In the genomic region with DNA sequence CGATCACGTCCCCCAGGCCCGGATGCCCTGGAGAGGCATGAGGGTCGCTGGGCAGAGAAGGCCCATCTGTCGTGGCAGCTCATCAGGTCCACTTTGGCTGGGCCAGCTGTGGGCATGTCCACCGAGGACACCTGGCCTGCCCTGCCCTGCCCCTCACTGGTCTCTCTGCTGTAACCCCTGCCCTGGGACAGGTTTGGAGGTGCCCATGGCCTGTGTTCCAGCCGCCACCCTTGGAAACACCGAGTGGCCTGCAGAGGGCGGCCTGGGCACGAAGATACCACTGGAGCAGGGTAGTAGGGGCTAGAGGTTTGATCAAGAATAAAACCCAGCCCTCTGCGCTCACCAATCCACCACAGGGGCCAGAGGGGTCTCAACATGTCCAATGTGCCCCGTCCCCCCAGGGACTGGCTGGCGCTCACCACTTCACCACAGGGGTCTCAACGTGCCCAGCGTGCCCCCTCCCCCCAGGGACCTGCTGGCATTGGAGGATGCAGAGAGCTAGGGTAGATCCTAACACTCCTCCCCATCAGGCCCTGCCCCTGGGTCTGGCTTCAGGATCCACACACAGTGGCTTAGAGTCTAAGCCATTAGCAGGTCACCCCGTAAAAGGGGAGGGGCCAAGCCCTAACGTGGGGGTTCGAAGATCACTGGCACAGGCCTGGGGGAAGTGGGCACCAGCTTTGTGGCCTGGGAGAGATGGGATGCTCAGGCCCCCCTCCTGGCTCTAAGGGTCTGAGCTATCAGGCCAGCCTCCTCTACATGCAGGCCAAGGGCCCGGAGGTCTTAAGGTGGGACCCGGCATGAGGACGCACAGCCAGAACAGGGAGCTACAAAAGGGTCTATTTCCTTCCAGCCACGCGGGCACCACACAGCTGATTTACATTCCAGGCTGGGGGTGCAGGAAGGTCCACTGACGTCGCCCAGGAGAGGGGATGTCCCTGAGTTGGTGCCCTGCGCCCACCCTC, we compare ENCODE assay signal across 8 cellular contexts. TPM values are rescaled to one million over a fixed set of nuclear protein-coding genes. Genes with fewer than 3 reads are reported as not detected.
DNase-seq lines count a peak whose midpoint lies in the region; ATAC-seq lines count a peak whose summit lies in the region.

No MANE protein-coding gene starts in this region.

- H3K79me2 ChIP-seq in GM23248 (ENCODE audit: insufficient read depth) = peaks cover 17% of the 10 kb centered on the region; the same call in 1 of the 2 replicates

- no peaks in the 10 kb centered on the region for H3K9me3 ChIP-seq in GM23248 (ENCODE audit: low read depth)

- DNase-seq in AG08395 (ENCODE audit: low spot score) (peak; percentile 82), GM23248 (peak; percentile 86), RPMI8226 (peak; percentile 74), germinal center (ENCODE audit: low spot score) (peak; percentile 75), posterior cingulate gyrus (peak in 6 of 10 donors; percentile 51 to 94 (median 64))
- DNase-seq in activated gamma-delta T cell treated with anti-CD3 and anti-CD28 coated beads, Interleukin-2, amount 50 U/mL, for 16 hours (ENCODE audit: low read depth) = peak; percentile 65

- no peak overlapping the region for H3K4me2 ChIP-seq in GM23248 (ENCODE audit: unreplicated experiment)

- intact Hi-C loops in posterior cingulate gyrus (cut with DNase I) = loop anchor here (5.0 kb wide), 1 partner anchor 90 kb away; the partner anchor contains the start of gene PPP6R2

- H3K9ac ChIP-seq in GM23248 = no peak overlapping the region; the same call in 1 of the 2 replicates

- WGBS in GM23248 (ENCODE audit: low coverage in 1 of 2, low lambda C conversion rate in 2 of 2, missing lambda C conversion rate in 2 of 2), 2 experiments = 45 to 53% methylated on average over 21 to 26 of the region's 26 CpGs

- H3K27ac ChIP-seq in GM23248 = no peak overlapping the region

- H3F3A ChIP-seq in GM23248 (ENCODE audit: insufficient read depth) = no peaks in the 10 kb centered on the region

- H3K9me2 ChIP-seq in GM23248 (ENCODE audit: insufficient read depth) = no peaks in the 10 kb centered on the region

- H3K4me1 ChIP-seq in GM23248 (ENCODE audit: insufficient read depth) = peaks cover 7% of the 10 kb centered on the region; the same call in 1 of the 2 replicates

- H3K27me3 ChIP-seq in GM23248 (replicated peaks; ENCODE audit: insufficient read depth) = no peaks in the 10 kb centered on the region

- no peak overlapping the region for H2AFZ ChIP-seq in GM23248

- H3K36me3 ChIP-seq in GM23248 (ENCODE audit: low read depth) = no peaks in the 10 kb centered on the region

- in situ Hi-C loops in GM23248 (cut with MboI) = no loop called here

- ATAC-seq in HG03095 (IDR thresholded peaks at IDR 0.05; ENCODE audit: unreplicated experiment) = no peak
- ATAC-seq in HG03520 (IDR thresholded peaks at IDR 0.05; ENCODE audit: unreplicated experiment) = no peak

- H4K20me1 ChIP-seq in GM23248 (ENCODE audit: insufficient read depth) = no peaks in the 10 kb centered on the region

- no peak overlapping the region for H3K4me3 ChIP-seq in GM23248

RNA-seq across cellular contexts. Expression of gene HDAC10, which starts 1.3 kb away (rescaled TPM):
- 16.8 and 19.2 TPM in 2 replicates for total RNA-seq in GM23248 (2014; rRNA removed; shearing (Covaris generic))
- polyA plus RNA-seq in GM23248 (2016; fragmentation: Nextera tagmentation; extraction: Ambion mirVana) = 4.3 and 6.6 TPM in 2 replicates

RNA-seq across cellular contexts. Expression of gene TUBGCP6, which starts 7.5 kb away (rescaled TPM):
- 32.0 and 33.8 TPM in 2 replicates for total RNA-seq in GM23248 (2014; rRNA removed; shearing (Covaris generic))
- polyA plus RNA-seq in GM23248 (2016; fragmentation: Nextera tagmentation; extraction: Ambion mirVana) = 13.2 and 16.6 TPM in 2 replicates

RNA-seq across cellular contexts. Expression of gene MAPK12, which starts 9.1 kb away (rescaled TPM):
- 22.8 and 28.7 TPM in 2 replicates for total RNA-seq in GM23248 (2014; rRNA removed; shearing (Covaris generic))
- 20.7 and 23.2 TPM in 2 replicates for polyA plus RNA-seq in GM23248 (2016; fragmentation: Nextera tagmentation; extraction: Ambion mirVana)

RNA-seq across cellular contexts. Expression of gene MAPK11, which starts 17.8 kb away (rescaled TPM):
- total RNA-seq in GM23248 (2014; rRNA removed; shearing (Covaris generic)) = 9.8 and 12.3 TPM in 2 replicates
- polyA plus RNA-seq in GM23248 (2016; fragmentation: Nextera tagmentation; extraction: Ambion mirVana) = 1.0 and 1.2 TPM in 2 replicates

RNA-seq across cellular contexts. Expression of gene SELENOO, which starts 51.6 kb away (rescaled TPM):
- 24.3 and 29.1 TPM in 2 replicates for total RNA-seq in GM23248 (2014; rRNA removed; shearing (Covaris generic))
- polyA plus RNA-seq in GM23248 (2016; fragmentation: Nextera tagmentation; extraction: Ambion mirVana) = 5.0 and 9.6 TPM in 2 replicates
